ENCODE assay signal across 35 cellular contexts in the genomic region with DNA sequence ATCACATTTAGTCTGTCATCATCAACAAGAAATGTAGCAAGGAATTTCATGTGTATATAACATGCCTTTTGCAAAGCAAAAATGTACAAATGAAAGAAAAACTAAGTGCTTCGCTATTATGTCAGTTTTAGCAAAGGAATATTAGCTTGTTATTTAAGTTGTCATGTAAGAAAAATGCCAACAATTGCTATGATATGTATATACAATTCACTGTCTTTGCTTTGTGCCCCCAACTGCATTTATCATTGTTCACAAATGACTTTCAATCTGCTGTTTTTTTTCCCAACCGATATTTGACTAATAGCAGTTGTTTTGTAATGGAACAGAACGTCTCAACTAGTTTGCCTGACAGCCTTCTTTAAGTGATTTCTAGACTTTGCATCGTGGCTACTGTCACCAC.
"Had no signal": no experiment of that assay in that cellular context is flagged by ENCODE, and none has a peak within 500 bp of the region (broad histone marks: within the 10 kb centered on the region; RNA-seq: fewer than 3 reads in every experiment).

No MANE protein-coding gene starts in this region.

- H3K4me2 ChIP-seq: KMS-11 had no signal

- DNase-seq: Karpas-422, Kasumi-1, KBM-7, KG1, MG63, MM.1S, MV-4-11, NCI-H1048, NCI-H1092, NCI-H1092 treated with DMSO at 0.1 percent for 48 hours, NCI-H1105, NCI-H1105 treated with DMSO at 0.1 percent for 48 hours, NCI-H1417, NCI-H1417 treated with DMSO at 0.1 percent for 48 hours, NCI-H1436, NCI-H1436 treated with DMSO at 0.1 percent for 48 hours, NCI-H146, NCI-H1694, NCI-H1694 treated with DMSO at 0.1 percent for 48 hours, NCI-H187, NCI-H187 treated with DMSO at 0.1 percent for 48 hours, NCI-H1930, NCI-H2029, NCI-H2029 treated with DMSO at 0.1 percent for 48 hours, NCI-H2081, NCI-H2081 treated with DMSO at 0.1 percent for 48 hours, NCI-H2107, NCI-H2171, NCI-H2171 treated with DMSO at 0.1 percent for 48 hours, NCI-H2227 treated with DMSO at 0.1 percent for 48 hours, NCI-H226, NCI-H345, NCI-H446, NCI-H446 treated with DMSO at 0.1 percent for 48 hours had no signal

- H3K27ac ChIP-seq: KMS-11 had no signal

- H3K36me3 ChIP-seq: MG63 had no signal

- H3K9ac ChIP-seq: KMS-11 had no signal

- H3K9me3 ChIP-seq: MG63 had no signal

- H3K27me3 ChIP-seq: MG63 had no signal

- H3K4me3 ChIP-seq: MG63 had no signal
